8 cellular contexts compared by ENCODE assay signal in the genomic region with DNA sequence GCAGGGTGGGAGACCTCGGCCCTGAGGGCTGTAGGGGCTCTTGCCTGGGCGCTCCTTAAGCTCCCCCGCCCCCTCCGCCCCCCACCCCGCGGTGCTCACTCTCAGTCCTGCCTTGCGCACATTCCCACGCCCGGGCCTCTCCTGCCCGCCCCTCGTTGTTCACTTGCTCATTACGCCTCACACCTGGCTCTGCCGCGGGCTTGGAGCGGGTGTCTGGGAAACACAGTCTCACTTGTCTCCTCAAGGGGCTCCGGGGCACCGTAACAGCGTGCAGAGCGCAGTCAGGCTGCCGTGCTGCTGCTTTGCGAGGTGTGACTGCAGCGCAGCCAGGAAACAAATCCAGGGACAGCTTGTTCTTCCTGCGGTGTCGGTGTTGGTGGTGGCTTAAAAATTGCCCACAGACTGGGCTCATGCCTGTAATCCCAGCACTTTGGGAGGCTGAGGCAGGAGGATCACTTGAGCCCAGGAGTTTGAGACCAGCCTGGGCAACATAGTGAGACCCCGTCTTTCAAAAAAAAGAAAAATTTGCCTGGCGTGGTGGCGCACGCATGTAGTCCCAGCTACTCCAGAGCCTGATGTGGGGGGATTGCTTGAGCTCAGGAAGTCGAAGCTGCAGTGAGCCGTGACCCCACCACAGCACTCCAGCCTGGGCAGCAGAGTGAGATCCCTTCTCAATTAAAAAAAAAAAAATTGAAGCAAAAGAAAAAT. TPM values are rescaled to one million over a fixed set of nuclear protein-coding genes. Genes with fewer than 3 reads are reported as not detected.
DNase-seq lines count a peak whose midpoint lies in the region; ATAC-seq and TF ChIP-seq lines count a peak whose summit lies in the region.

No MANE protein-coding gene starts in this region.

- POLR2A ChIA-PET in PC-3 (lab: Charles Lee; ENCODE audit: unreplicated experiment) = interaction anchor here (0.6 kb wide), 2 partner anchors 39 to 566 kb away, joined by 4 to 19 read pairs; no protein-coding TSS in a partner anchor

- H3K4me1 ChIP-seq in PC-3 (ENCODE audit: insufficient read depth, low read length) = no peaks in the 10 kb centered on the region
- H3K4me1 ChIP-seq in iPS DF 6.9 (ENCODE audit: control insufficient read depth, insufficient read depth, low read length) = peaks cover 4% of the 10 kb centered on the region; the same call in 1 of the 2 replicates
- peaks cover 5% of the 10 kb centered on the region for H3K4me1 ChIP-seq in testis
- no peaks in the 10 kb centered on the region for H3K4me1 ChIP-seq in ascending aorta

- H3K9me2 ChIP-seq in PC-3 (replicated peaks; ENCODE audit: low read length) = no peaks in the 10 kb centered on the region

- ATAC-seq in activated T-cell treated with anti-CD3 and anti-CD28 coated beads, Interleukin-2, amount 50 U/mL, for 4 hours = peak; percentile 9 to 13
- ATAC-seq in PC-3 (peak; percentile 59), GM21737 (IDR thresholded peaks at IDR 0.05; ENCODE audit: unreplicated experiment) (no peak), GM19324 (IDR thresholded peaks at IDR 0.05; ENCODE audit: low FRiP score, unreplicated experiment) (no peak)

- TF ChIP-seq CTCF in PC-3 (conservative IDR thresholded peaks at IDR 0.05; ENCODE audit: low read depth, low read length) (no peak), testis (IDR thresholded peaks at IDR 0.05) (no peak), ascending aorta (IDR thresholded peaks at IDR 0.05) (no peak)

- H3K4me3 ChIP-seq in PC-3 (ENCODE audit: low read length) (peak overlapping the region; percentile 64), iPS DF 6.9 (ENCODE audit: low read length) (peak overlapping the region; percentile 47; the same call in 1 of the 2 replicates), testis (peak overlapping the region; percentile 32 to 48), ascending aorta (peak overlapping the region in 1 of 2 donors; percentile 45)

- no peaks in the 10 kb centered on the region for H3K36me3 Mint-ChIP-seq in activated T-cell treated with anti-CD3 and anti-CD28 coated beads, Interleukin-2, amount 50 U/mL, for 4 hours (ENCODE audit: insufficient read depth)

- H3K9me3 ChIP-seq in PC-3 (ENCODE audit: low read length) (no peaks in the 10 kb centered on the region), iPS DF 6.9 (ENCODE audit: control insufficient read depth, insufficient read depth, low read length) (no peaks in the 10 kb centered on the region), testis (no peaks in the 10 kb centered on the region), ascending aorta (no peaks in the 10 kb centered on the region)

- intact Hi-C loops in PC-3 (cut with micrococcal nuclease) (loop anchor here (1.0 kb wide), 1 partner anchor 18 kb away; no protein-coding TSS in a partner anchor), testis (cut with DNase I; ENCODE audit: low total_unique reads) (no loop called here), ascending aorta (cut with DNase I) (no loop called here)

- H3K9me3 Mint-ChIP-seq in activated T-cell treated with anti-CD3 and anti-CD28 coated beads, Interleukin-2, amount 50 U/mL, for 4 hours = no peaks in the 10 kb centered on the region

- no peaks in the 10 kb centered on the region for H3F3A ChIP-seq in PC-3 (ENCODE audit: low read length, unreplicated experiment)

- H3K4me1 Mint-ChIP-seq in activated T-cell treated with anti-CD3 and anti-CD28 coated beads, Interleukin-2, amount 50 U/mL, for 4 hours (ENCODE audit: low read depth) = peaks cover 19% of the 10 kb centered on the region

- no peak overlapping the region for H3K27ac ChIP-seq in PC-3 (ENCODE audit: low read length)
- no peak overlapping the region for H3K27ac ChIP-seq in iPS DF 6.9 (ENCODE audit: low read length)
- no peak overlapping the region for H3K27ac ChIP-seq in testis
- H3K27ac ChIP-seq in ascending aorta = no peak overlapping the region

- WGBS in iPS DF 6.9 (ENCODE audit: insufficient coverage, insufficient read length) = no CpG with 5 or more reads among the region's 30 CpGs
- WGBS in testis, 2 donors = 12 to 15% methylated on average over 26 to 28 of the region's 30 CpGs

- no peaks in the 10 kb centered on the region for H4K20me1 ChIP-seq in PC-3 (ENCODE audit: low read length)

- no peaks in the 10 kb centered on the region for H3K36me3 ChIP-seq in PC-3 (ENCODE audit: low read depth, low read length)
- H3K36me3 ChIP-seq in iPS DF 6.9 (ENCODE audit: control insufficient read depth, insufficient read depth, low read length) = no peaks in the 10 kb centered on the region
- H3K36me3 ChIP-seq in testis (ENCODE audit: low read depth, missing control alignments) = no peaks in the 10 kb centered on the region
- H3K36me3 ChIP-seq in ascending aorta = no peaks in the 10 kb centered on the region

- no peak overlapping the region for H3K9ac ChIP-seq in PC-3 (ENCODE audit: low read length)

- H3K27me3 ChIP-seq in PC-3 (ENCODE audit: low read length) = 0 out of 2 replicates have a peak, but pooled peaks cover 7% of the 10 kb centered on the region
- no peaks in the 10 kb centered on the region; the same call in 1 of the 2 replicates for H3K27me3 ChIP-seq in iPS DF 6.9 (ENCODE audit: control insufficient read depth, insufficient read depth, low read length)
- no peaks in the 10 kb centered on the region for H3K27me3 ChIP-seq in testis
- peaks cover 4% of the 10 kb centered on the region for H3K27me3 ChIP-seq in ascending aorta

- no TSS peak for BruUV-seq in PC-3 (replicated peaks; lab: Mats Ljungman, UMichigan)

- peak overlapping the region; percentile 59 for H3K4me3 Mint-ChIP-seq in activated T-cell treated with anti-CD3 and anti-CD28 coated beads, Interleukin-2, amount 50 U/mL, for 4 hours

- CTCF ChIA-PET in PC-3 (lab: Charles Lee) = interaction anchor here (0.5 to 0.8 kb wide), 3 partner anchors 17 to 883 kb away, joined by 3 to 15 read pairs (median 3); a partner anchor contains a TSS

- peaks cover 22% of the 10 kb centered on the region for H3K27me3 Mint-ChIP-seq in activated T-cell treated with anti-CD3 and anti-CD28 coated beads, Interleukin-2, amount 50 U/mL, for 4 hours (ENCODE audit: low read depth)

- peak overlapping the region; percentile 76 for H3K4me2 ChIP-seq in PC-3 (ENCODE audit: low read length)

- TF ChIP-seq POLR2A in testis (IDR thresholded peaks at IDR 0.05) = no peak

- no peaks in the 10 kb centered on the region for H3K79me2 ChIP-seq in PC-3 (ENCODE audit: low read length)

- no peak for DNase-seq in activated T-cell treated with anti-CD3 and anti-CD28 coated beads, Interleukin-2, amount 50 U/mL, for 4 hours
- DNase-seq in activated T-cell treated with anti-CD3 and anti-CD28 coated beads for 4 hours (no peak), PC-3 (no peak), iPS DF 6.9 (ENCODE audit: low read depth, low spot score) (no peak), testis (peak; percentile 11), ascending aorta (ENCODE audit: low spot score in 2 of 2) (no peak)

- H2AFZ ChIP-seq in PC-3 (ENCODE audit: low read length) = peak overlapping the region; percentile 73

RNA-seq across cellular contexts. Expression of a gene that starts 4.6 kb away (rescaled TPM):
- total RNA-seq in activated T-cell treated with anti-CD3 and anti-CD28 coated beads, Interleukin-2, amount 50 U/mL, for 4 hours = not detected
- not detected in 2 replicates for total RNA-seq in PC-3 (2014; rRNA removed)
- total RNA-seq in testis = under 1 TPM in 1 of 2 donors, not detected in 1; 0.19 TPM
- polyA plus RNA-seq in testis (ENCODE audit: insufficient read depth, low read depth, low replicate concordance) = not detected
- total RNA-seq in ascending aorta = not detected

RNA-seq across cellular contexts. Expression of a gene that starts 18.6 kb away (rescaled TPM):
- under 1 TPM; 0.30 to 0.47 (median 0.38) TPM for total RNA-seq in activated T-cell treated with anti-CD3 and anti-CD28 coated beads, Interleukin-2, amount 50 U/mL, for 4 hours
- total RNA-seq in PC-3 (2014; rRNA removed) (0.98 and 1.1 TPM in 2 replicates), testis (10 to 100 TPM; 45.3 to 89.9 TPM), ascending aorta (not detected)
- polyA plus RNA-seq in testis (ENCODE audit: insufficient read depth, low read depth, low replicate concordance) = 6.6 TPM

RNA-seq across cellular contexts. Expression of a gene that starts 22.9 kb away (rescaled TPM):
- under 1 TPM in 2 of 3 donors, not detected in 1; 0.05 to 0.11 TPM for total RNA-seq in activated T-cell treated with anti-CD3 and anti-CD28 coated beads, Interleukin-2, amount 50 U/mL, for 4 hours
- total RNA-seq in PC-3 (2014; rRNA removed) (5.6 and 7.4 TPM in 2 replicates), testis (1 to 10 TPM; 6.0 to 7.7 TPM), ascending aorta (0.21 TPM)
- polyA plus RNA-seq in testis (ENCODE audit: insufficient read depth, low read depth, low replicate concordance) = 9.4 TPM

RNA-seq across cellular contexts. Expression of a gene that starts 23.5 kb away (rescaled TPM):
- 10 to 100 TPM; 41.7 to 49.0 (median 47.0) TPM for total RNA-seq in activated T-cell treated with anti-CD3 and anti-CD28 coated beads, Interleukin-2, amount 50 U/mL, for 4 hours
- total RNA-seq in PC-3 (2014; rRNA removed) (43.2 and 54.3 TPM in 2 replicates), testis (10 to 100 TPM in 1 of 2 donors, 1 to 10 TPM in 1; 4.4 to 10.4 TPM), ascending aorta (109 TPM)
- polyA plus RNA-seq in testis (ENCODE audit: insufficient read depth, low read depth, low replicate concordance) = 7.3 TPM

RNA-seq across cellular contexts. Expression of a gene that starts 39.8 kb away (rescaled TPM):
- 10 to 100 TPM; 10.5 to 17.3 (median 11.5) TPM for total RNA-seq in activated T-cell treated with anti-CD3 and anti-CD28 coated beads, Interleukin-2, amount 50 U/mL, for 4 hours
- total RNA-seq in PC-3 (2014; rRNA removed) (19.1 and 23.4 TPM in 2 replicates), testis (100 to 1,000 TPM in 1 of 2 donors, 10 to 100 TPM in 1; 94.5 to 126 TPM), ascending aorta (61.4 TPM)
- 171 TPM for polyA plus RNA-seq in testis (ENCODE audit: insufficient read depth, low read depth, low replicate concordance)

Comparison
In these comparisons a context has a peak if more than half of its experiments do, and no peak if none do; other contexts are left out.
1. ATAC-seq: peak in activated T-cell treated with anti-CD3 and anti-CD28 coated beads, Interleukin-2, amount 50 U/mL, for 4 hours (2 of 2) and PC-3 (single experiment); none in GM21737 (single experiment) and GM19324 (single experiment).
2. RNA of a gene that starts 18.6 kb away (total RNA-seq): 45.3 to 89.9 TPM in testis; 0.98 to 1.1 TPM in PC-3, 0.30 to 0.47 TPM in activated T-cell treated with anti-CD3 and anti-CD28 coated beads, Interleukin-2, amount 50 U/mL, for 4 hours and not detected in ascending aorta (single experiment); every median in the first group is over 10 times any median in the second.